Comparison of ENCODE assay signal across 8 cellular contexts in the genomic region with DNA sequence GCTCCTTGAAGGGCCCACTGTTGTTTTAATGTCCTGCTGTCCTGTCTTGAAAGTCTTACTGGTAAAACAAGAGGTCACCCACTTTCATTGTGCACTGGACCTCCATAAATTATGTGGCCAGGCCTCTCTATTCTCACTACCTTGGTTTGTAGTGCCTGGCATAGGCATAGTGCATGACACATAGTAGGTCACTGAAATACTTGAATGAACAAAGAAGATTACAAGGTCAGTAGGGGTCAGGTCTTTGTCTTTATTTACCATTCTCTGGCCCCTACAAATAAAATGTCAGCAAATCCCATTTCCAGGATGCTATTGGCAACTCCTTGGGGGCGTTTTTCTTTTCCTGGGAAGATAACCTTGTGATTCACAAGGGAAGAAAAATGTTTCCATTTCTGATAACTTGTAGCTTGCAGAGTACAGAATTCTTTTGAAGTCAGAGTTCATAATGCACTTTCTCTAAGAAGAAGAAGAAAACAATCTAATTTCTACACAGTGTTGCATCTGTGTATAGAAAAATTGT. TPM values are rescaled to one million over a fixed set of nuclear protein-coding genes. Genes with fewer than 3 reads are reported as not detected.
DNase-seq lines count a peak whose midpoint lies in the region; ATAC-seq and TF ChIP-seq lines count a peak whose summit lies in the region.

No MANE protein-coding gene starts in this region.

- POLR2A ChIA-PET in CD4-positive, alpha-beta T cell (lab: Charles Lee): interaction anchor here (0.6 to 1.9 kb wide), 3 partner anchors 8 to 141 kb away, joined by 3 to 21 read pairs (median 6); partner anchors contain the start of gene RELL1

- H3K27me3 Mint-ChIP-seq in CD4-positive, alpha-beta T cell: no peaks in the 10 kb centered on the region
- no peaks in the 10 kb centered on the region for H3K27me3 Mint-ChIP-seq in nephron (ENCODE audit: low read depth)

- H3K36me3 Mint-ChIP-seq in CD4-positive, alpha-beta T cell (ENCODE audit: low read depth): peaks cover 55% of the 10 kb centered on the region
- peaks cover 28% of the 10 kb centered on the region for H3K36me3 Mint-ChIP-seq in nephron (ENCODE audit: low read depth)

- peaks cover 74% of the 10 kb centered on the region for H3K4me1 Mint-ChIP-seq in CD4-positive, alpha-beta T cell (ENCODE audit: low read depth)
- peaks cover 28% of the 10 kb centered on the region for H3K4me1 Mint-ChIP-seq in nephron

- peak overlapping the region; percentile 91 for H3K27ac Mint-ChIP-seq in CD4-positive, alpha-beta T cell
- peak overlapping the region in 2 of 3 experiments; percentile 11 to 56 for H3K27ac Mint-ChIP-seq in nephron

- H3K4me3 ChIP-seq in NB4 (ENCODE audit: low read depth, low read length) (peak overlapping the region; percentile 81), dorsolateral prefrontal cortex (peak overlapping the region in 55 of 59 donors; percentile 62 to 98 (median 83))

- no peak overlapping the region for H3K27ac ChIP-seq in CD4-positive, alpha-beta T cell (ENCODE audit: low read depth, low read length)
- H3K27ac ChIP-seq in dorsolateral prefrontal cortex: peak overlapping the region in 1 of 59 donors; percentile 89

- TF ChIP-seq POLR2A in NB4 (IDR thresholded peaks at IDR 0.05; ENCODE audit: extremely low read depth, insufficient read length): no peak

- H3K27me3 ChIP-seq in CD4-positive, alpha-beta T cell (ENCODE audit: control insufficient read depth, insufficient read depth, low read length): no peaks in the 10 kb centered on the region
- H3K27me3 ChIP-seq in dorsolateral prefrontal cortex: no peaks in the 10 kb centered on the region

- intact Hi-C loops in CD4-positive, alpha-beta T cell (cut with DNase I, micrococcal nuclease): loop anchor here (2.0 to 5.0 kb wide), 4 partner anchors 61 to 1699 kb away; partner anchors contain the start of genes RELL1 (in 1 of the 2) and UGDH (in 1 of the 2)
- intact Hi-C loops in dorsolateral prefrontal cortex (cut with DNase I): loop anchor here in 1 of 2 donors (5.0 kb wide), 1 partner anchor 64 kb away; the partner anchor contains the start of gene TBC1D1

- no peak for TF ChIP-seq CTCF in CD4-positive, alpha-beta T cell (IDR thresholded peaks at IDR 0.05)
- no peak for TF ChIP-seq CTCF in NB4 (IDR thresholded peaks at IDR 0.05; ENCODE audit: low read depth, low read length)
- TF ChIP-seq CTCF in dorsolateral prefrontal cortex (IDR thresholded peaks at IDR 0.05 in 54 of 56, conservative IDR thresholded peaks at IDR 0.05 in 2 of 56; ENCODE audit: low read depth in 1 of 56, partially characterized antibody in 56 of 56): no peak
- no peak for TF ChIP-seq CTCF in nephron (IDR thresholded peaks at IDR 0.05; ENCODE audit: unreplicated experiment in 3 of 3)

- no peaks in the 10 kb centered on the region for H3K9me3 ChIP-seq in CD4-positive, alpha-beta T cell (ENCODE audit: control insufficient read depth, low read length)

- CTCF ChIA-PET in CD4-positive, alpha-beta T cell (lab: Charles Lee): no interaction called here

- H3K4me3 Mint-ChIP-seq in CD4-positive, alpha-beta T cell: peak overlapping the region; percentile 91
- peak overlapping the region; percentile 86 to 93 (median 91) for H3K4me3 Mint-ChIP-seq in nephron

- ATAC-seq in CD4-positive, alpha-beta T cell (ENCODE audit: poor library complexity): no peak

- DNase-seq in CD4-positive, alpha-beta T cell: no peak
- DNase-seq in NB4 (ENCODE audit: low read depth): no peak
- no peak for DNase-seq in dorsolateral prefrontal cortex
- DNase-seq in AG08395 (ENCODE audit: low spot score): no peak
- no peak for DNase-seq in stimulated activated naive CD4-positive, alpha-beta T cell treated with Interleukin-2 at 50 U/mL for 16 hours (lab: John Stamatoyannopoulos, UW)
- no peak for DNase-seq in NCI-H1048 (lab: John Stamatoyannopoulos, UW)
- no peak for DNase-seq in NK-92 (lab: John Stamatoyannopoulos, UW; ENCODE audit: unreplicated experiment)

- H3K9me3 Mint-ChIP-seq in CD4-positive, alpha-beta T cell: no peaks in the 10 kb centered on the region
- H3K9me3 Mint-ChIP-seq in nephron: no peaks in the 10 kb centered on the region

RNA-seq across cellular contexts. Expression of gene PGM2, which starts 1.4 kb away (rescaled TPM):
- total RNA-seq in CD4-positive, alpha-beta T cell: 10 to 100 TPM; 10.7 to 11.8 TPM
- total RNA-seq in dorsolateral prefrontal cortex: 10 to 100 TPM in 85 of 120 experiments, 1 to 10 TPM in 35; 6.9 to 19.6 (median 11.9) TPM
